15 cellular contexts compared by ENCODE assay signal in the genomic region with DNA sequence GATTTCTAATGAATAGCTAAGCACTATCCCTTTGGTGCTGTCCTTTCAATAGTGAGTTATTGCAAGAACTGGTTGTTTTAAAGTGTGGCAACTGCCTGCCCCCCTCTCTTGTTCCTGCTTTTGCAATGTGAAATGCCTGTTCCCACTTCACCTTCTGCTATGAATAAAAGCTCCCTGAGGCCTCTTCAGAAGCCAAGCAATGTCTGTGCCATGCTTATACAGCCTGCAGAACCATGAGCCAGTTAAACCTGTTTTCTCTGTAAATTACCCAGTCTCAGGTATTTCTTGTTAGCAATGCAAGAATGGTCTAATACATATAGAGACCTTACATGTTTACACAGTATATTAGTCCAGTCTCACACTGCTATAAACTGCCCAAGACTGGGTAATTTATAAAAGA. TPM values are rescaled to one million over a fixed set of nuclear protein-coding genes. Genes with fewer than 3 reads are reported as not detected.
DNase-seq lines count a peak whose midpoint lies in the region; ATAC-seq and TF ChIP-seq lines count a peak whose summit lies in the region.
"Had no signal": no experiment of that assay in that cellular context is flagged by ENCODE, and none has a peak within 500 bp of the region (broad histone marks: within the 10 kb centered on the region; RNA-seq: fewer than 3 reads in every experiment).

No MANE protein-coding gene starts in this region.

- POLR2A ChIA-PET in PC-3 (lab: Charles Lee; ENCODE audit: unreplicated experiment), result no interaction called here

- no peak overlapping the region for H2AK5ac ChIP-seq in trophoblast cell (ENCODE audit: low read length)

- no peak overlapping the region for H3K9ac ChIP-seq in PC-3 (ENCODE audit: low read length)
- no peak overlapping the region for H3K9ac ChIP-seq in trophoblast cell (ENCODE audit: low read length)
- H3K9ac ChIP-seq: BLaER1 had no signal

- H3K4me3 ChIP-seq in PC-3 (ENCODE audit: low read length) (no peak overlapping the region), trophoblast cell (ENCODE audit: low read depth, low read length) (no peak overlapping the region), BE2C (ENCODE audit: low read depth, low read length) (no peak overlapping the region)
- H3K4me3 ChIP-seq: BLaER1 had no signal

- no peaks in the 10 kb centered on the region for H3K4me1 Mint-ChIP-seq in stimulated activated effector memory CD8-positive, alpha-beta T cell treated with anti-CD3 and anti-CD28 coated beads, Interleukin-12 subunit alpha, Interleukin-12 subunit beta, amount 100 ng/mL, for 72 hours
- H3K4me1 Mint-ChIP-seq: CD4-positive, CD25-positive, alpha-beta regulatory T cell had no signal

- no peak overlapping the region for H3K27ac Mint-ChIP-seq in stimulated activated effector memory CD8-positive, alpha-beta T cell treated with anti-CD3 and anti-CD28 coated beads, Interleukin-12 subunit alpha, Interleukin-12 subunit beta, amount 100 ng/mL, for 72 hours
- H3K27ac Mint-ChIP-seq: CD4-positive, CD25-positive, alpha-beta regulatory T cell; CD8-positive, alpha-beta T cell had no signal

- no peaks in the 10 kb centered on the region for H4K20me1 ChIP-seq in PC-3 (ENCODE audit: low read length)
- H4K20me1 ChIP-seq: BLaER1 had no signal

- peaks cover 7% of the 10 kb centered on the region for H3K9me3 Mint-ChIP-seq in stimulated activated effector memory CD8-positive, alpha-beta T cell treated with anti-CD3 and anti-CD28 coated beads, Interleukin-12 subunit alpha, Interleukin-12 subunit beta, amount 100 ng/mL, for 72 hours

- H3K23ac ChIP-seq in trophoblast cell (ENCODE audit: low read length), result no peak overlapping the region

- H3K4me1 ChIP-seq in PC-3 (ENCODE audit: insufficient read depth, low read length), result 0 out of 2 replicates have a peak, but pooled peaks cover 5% of the 10 kb centered on the region
- H3K4me1 ChIP-seq in trophoblast cell (ENCODE audit: control insufficient read depth in 1 of 2, insufficient read depth in 2 of 2, low read length in 2 of 2), result peaks cover 0 to 2% of the 10 kb centered on the region in 2 experiments
- H3K4me1 ChIP-seq in BE2C, result no peaks in the 10 kb centered on the region
- H3K4me1 ChIP-seq: BLaER1, Caco-2 had no signal

- H3K27me3 ChIP-seq in PC-3 (ENCODE audit: low read length) (no peaks in the 10 kb centered on the region), trophoblast cell (ENCODE audit: insufficient read depth, low read length) (no peaks in the 10 kb centered on the region), BE2C (no peaks in the 10 kb centered on the region)
- H3K27me3 ChIP-seq: BLaER1 had no signal

- no peak overlapping the region for H4K12ac ChIP-seq in trophoblast cell (ENCODE audit: low read depth, low read length)

- H3K36me3 Mint-ChIP-seq in stimulated activated effector memory CD8-positive, alpha-beta T cell treated with anti-CD3 and anti-CD28 coated beads, Interleukin-12 subunit alpha, Interleukin-12 subunit beta, amount 100 ng/mL, for 72 hours, result no peaks in the 10 kb centered on the region
- H3K36me3 Mint-ChIP-seq: CD4-positive, CD25-positive, alpha-beta regulatory T cell; CD8-positive, alpha-beta T cell had no signal

- H3K14ac ChIP-seq in trophoblast cell (ENCODE audit: low read length), result no peak overlapping the region

- H3K79me2 ChIP-seq in PC-3 (ENCODE audit: low read length) (no peaks in the 10 kb centered on the region), trophoblast cell (ENCODE audit: control insufficient read depth, insufficient read depth, low read length, poor library complexity) (no peaks in the 10 kb centered on the region)

- TF ChIP-seq CTCF in PC-3 (conservative IDR thresholded peaks at IDR 0.05; ENCODE audit: low read depth, low read length) (no peak), BE2C (IDR thresholded peaks at IDR 0.05; ENCODE audit: low read depth, low read length) (no peak)

- intact Hi-C loops in PC-3 (cut with micrococcal nuclease), result no loop called here

- no peaks in the 10 kb centered on the region for H3F3A ChIP-seq in PC-3 (ENCODE audit: low read length, unreplicated experiment)

- no peak overlapping the region for H2BK5ac ChIP-seq in trophoblast cell (ENCODE audit: low read depth, low read length, poor library complexity)

- H3K9me2 ChIP-seq in PC-3 (replicated peaks; ENCODE audit: low read length), result no peaks in the 10 kb centered on the region

- no peak overlapping the region for H2BK120ac ChIP-seq in trophoblast cell (ENCODE audit: insufficient read depth, low read length, poor library complexity)

- H3K79me1 ChIP-seq in trophoblast cell (ENCODE audit: low read length), result peaks cover 4% of the 10 kb centered on the region

- H3K4me3 Mint-ChIP-seq in stimulated activated effector memory CD8-positive, alpha-beta T cell treated with anti-CD3 and anti-CD28 coated beads, Interleukin-12 subunit alpha, Interleukin-12 subunit beta, amount 100 ng/mL, for 72 hours, result no peak overlapping the region
- H3K4me3 Mint-ChIP-seq: CD4-positive, CD25-positive, alpha-beta regulatory T cell; CD8-positive, alpha-beta T cell had no signal

- no peaks in the 10 kb centered on the region for H3K36me3 ChIP-seq in PC-3 (ENCODE audit: low read depth, low read length)
- no peaks in the 10 kb centered on the region for H3K36me3 ChIP-seq in trophoblast cell (ENCODE audit: control insufficient read depth in 1 of 2, insufficient read depth in 2 of 2, low read length in 2 of 2)
- H3K36me3 ChIP-seq in BE2C, result no peaks in the 10 kb centered on the region
- H3K36me3 ChIP-seq: BLaER1 had no signal

- no peak overlapping the region for H4K91ac ChIP-seq in trophoblast cell (ENCODE audit: low read depth, low read length)

- H3K4ac ChIP-seq in trophoblast cell (ENCODE audit: low read depth, low read length), result no peak overlapping the region

- DNase-seq in NCI-H748 (lab: John Stamatoyannopoulos, UW; ENCODE audit: unreplicated experiment) (peak; percentile 14), NCI-H748 treated with DMSO at 0.1 percent for 48 hours (lab: John Stamatoyannopoulos, UW) (no peak), PC-3 (peak; percentile 10), trophoblast cell (peak; percentile 83 to 95), BE2C (no peak)
- no peak for DNase-seq in stimulated activated effector memory CD8-positive, alpha-beta T cell treated with anti-CD3 and anti-CD28 coated beads, Interleukin-12 subunit alpha, Interleukin-12 subunit beta, amount 100 ng/mL, for 72 hours (ENCODE audit: low spot score in 2 of 2)
- DNase-seq: Caco-2; CD4-positive, CD25-positive, alpha-beta regulatory T cell; CD8-positive, alpha-beta T cell; DMS153; DMS79 treated with DMSO at 0.1 percent for 48 hours; GOT3; HCEC 1CT had no signal

- no TSS peak for BruUV-seq in PC-3 (replicated peaks; lab: Mats Ljungman, UMichigan)

- no peak overlapping the region for H2BK12ac ChIP-seq in trophoblast cell (ENCODE audit: low read length)

- no peaks in the 10 kb centered on the region for H3K9me3 ChIP-seq in PC-3 (ENCODE audit: low read length)
- H3K9me3 ChIP-seq in trophoblast cell (ENCODE audit: insufficient read depth, low read depth, low read length), result no peaks in the 10 kb centered on the region
- no peaks in the 10 kb centered on the region for H3K9me3 ChIP-seq in BE2C

- H2AFZ ChIP-seq in PC-3 (ENCODE audit: low read length) (no peak overlapping the region), trophoblast cell (ENCODE audit: insufficient read depth, low read length, poor library complexity) (no peak overlapping the region)

- H3K4me2 ChIP-seq in PC-3 (ENCODE audit: low read length) (no peak overlapping the region), trophoblast cell (ENCODE audit: low read length) (no peak overlapping the region)
- H3K4me2 ChIP-seq: BLaER1 had no signal

- ATAC-seq in PC-3, result no peak
- ATAC-seq in stimulated activated effector memory CD8-positive, alpha-beta T cell treated with anti-CD3 and anti-CD28 coated beads, Interleukin-12 subunit alpha, Interleukin-12 subunit beta, amount 100 ng/mL, for 72 hours, result no peak
- ATAC-seq: CD8-positive, alpha-beta T cell had no signal

- H3K27ac ChIP-seq in PC-3 (ENCODE audit: low read length) (no peak overlapping the region), trophoblast cell (ENCODE audit: low read depth, low read length) (no peak overlapping the region)
- H3K27ac ChIP-seq: BLaER1, C4-2B had no signal

- CTCF ChIA-PET in PC-3 (lab: Charles Lee), result no interaction called here

- no peak overlapping the region for H4K8ac ChIP-seq in trophoblast cell (ENCODE audit: low read depth, low read length)

- H3K18ac ChIP-seq in trophoblast cell (ENCODE audit: low read length), result no peak overlapping the region

RNA-seq across cellular contexts. Expression of gene METTL21A, which starts 15.0 kb away (rescaled TPM):
- 35.3 and 66.3 TPM in 2 replicates for total RNA-seq in PC-3 (2014; rRNA removed)
- 15.3 and 15.7 TPM in 2 replicates for polyA plus RNA-seq in trophoblast cell (2013)
- polyA plus RNA-seq in BE2C (2012; ENCODE audit: insufficient read depth, insufficient read length, low read depth), result 30.0 TPM

Comparison
In these comparisons a context has a peak if more than half of its experiments do, and no peak if none do; other contexts are left out.
1. DNase-seq: peak in NCI-H748 (single experiment), PC-3 (single experiment) and trophoblast cell (2 of 2); none in NCI-H748 treated with DMSO at 0.1 percent for 48 hours (single experiment), BE2C (single experiment) and stimulated activated effector memory CD8-positive, alpha-beta T cell treated with anti-CD3 and anti-CD28 coated beads, Interleukin-12 subunit alpha, Interleukin-12 subunit beta, amount 100 ng/mL, for 72 hours (0 of 2).